In genomic region chr9:9791621-9792020, GRCh38 we compare ENCODE assay signal across 10 cellular contexts.
DNase-seq lines count a peak whose midpoint lies in the region; ATAC-seq and TF ChIP-seq lines count a peak whose summit lies in the region.
"Had no signal": no experiment of that assay in that cellular context is flagged by ENCODE, and none has a peak within 500 bp of the region (broad histone marks: within the 10 kb centered on the region; RNA-seq: fewer than 3 reads in every experiment).

No MANE protein-coding gene starts in this region.

- TF ChIP-seq CTCF in GM12865 (IDR thresholded peaks at IDR 0.05; ENCODE audit: insufficient read depth, low read depth, low read length, missing control alignments) = peak; percentile 4

- H3K27me3 Mint-ChIP-seq in activated T-cell treated with anti-CD3 and anti-CD28 coated beads, Interleukin-2, amount 50 U/mL, for 72 hours (ENCODE audit: low read depth) = no peaks in the 10 kb centered on the region

- DNase-seq in GM12865 (ENCODE audit: low read depth) (peak; percentile 9), NCI-H146 (lab: John Stamatoyannopoulos, UW) (peak; percentile 48), astrocyte of the hippocampus (ENCODE audit: low read depth, low spot score) (peak; percentile 14), medulla oblongata (ENCODE audit: extremely low spot score) (peak; percentile 35), mesenteric fat pad (ENCODE audit: low spot score) (no peak), SHP77 treated with DMSO at 0.1 percent for 48 hours (lab: John Stamatoyannopoulos, UW) (no peak)
- DNase-seq in activated T-cell treated with anti-CD3 and anti-CD28 coated beads, Interleukin-2, amount 50 U/mL, for 72 hours = no peak
- DNase-seq: activated naive CD4-positive, alpha-beta T cell; NCI-H1048 had no signal

- H3K4me1 Mint-ChIP-seq in activated T-cell treated with anti-CD3 and anti-CD28 coated beads, Interleukin-2, amount 50 U/mL, for 72 hours (ENCODE audit: low read depth) = no peaks in the 10 kb centered on the region

- no peak overlapping the region for H3K27ac Mint-ChIP-seq in activated T-cell treated with anti-CD3 and anti-CD28 coated beads, Interleukin-2, amount 50 U/mL, for 72 hours

- no peak overlapping the region for H3K4me3 Mint-ChIP-seq in activated T-cell treated with anti-CD3 and anti-CD28 coated beads, Interleukin-2, amount 50 U/mL, for 72 hours

- no peak overlapping the region for H3K4me3 ChIP-seq in GM12865 (ENCODE audit: low read depth, low read length)

- H3K36me3 Mint-ChIP-seq in activated T-cell treated with anti-CD3 and anti-CD28 coated beads, Interleukin-2, amount 50 U/mL, for 72 hours (ENCODE audit: insufficient read depth in 2 of 2) = no peaks in the 10 kb centered on the region

- peaks cover 0 to 2% of the 10 kb centered on the region in 2 donors for H3K9me3 Mint-ChIP-seq in activated T-cell treated with anti-CD3 and anti-CD28 coated beads, Interleukin-2, amount 50 U/mL, for 72 hours

- ATAC-seq in activated T-cell treated with anti-CD3 and anti-CD28 coated beads, Interleukin-2, amount 50 U/mL, for 72 hours (replicated peaks in 1 of 2) = no peak
- ATAC-seq in GM18520 (IDR thresholded peaks at IDR 0.05; ENCODE audit: unreplicated experiment) = no peak

Comparison
In these comparisons a context has a peak if more than half of its experiments do, and no peak if none do; other contexts are left out.
1. DNase-seq: peak in GM12865 (single experiment), NCI-H146 (single experiment), astrocyte of the hippocampus (single experiment) and medulla oblongata (single experiment); none in mesenteric fat pad (single experiment), SHP77 treated with DMSO at 0.1 percent for 48 hours (single experiment) and activated T-cell treated with anti-CD3 and anti-CD28 coated beads, Interleukin-2, amount 50 U/mL, for 72 hours (0 of 2).